In the genomic region with DNA sequence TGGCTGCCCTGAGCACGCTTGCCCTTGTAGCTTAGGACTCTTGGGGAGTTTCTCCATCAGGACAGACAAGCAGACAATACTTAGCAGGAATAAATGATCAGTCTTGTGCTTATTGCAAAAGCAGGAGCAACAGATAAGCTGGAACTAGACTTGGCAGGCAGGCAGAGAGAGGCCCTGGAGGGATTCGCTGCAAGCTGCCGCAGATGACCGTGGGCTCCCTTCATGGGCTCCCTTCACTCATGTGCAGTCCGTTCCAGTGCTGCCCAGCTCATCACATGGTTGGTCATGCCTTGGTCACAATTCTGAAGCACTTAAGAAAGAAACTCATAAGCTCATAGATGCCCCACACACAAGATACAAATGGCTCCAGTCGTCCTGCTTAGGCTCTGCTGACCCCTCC, we compare ENCODE assay signal across 35 cellular contexts. TPM values are rescaled to one million over a fixed set of nuclear protein-coding genes. Genes with fewer than 3 reads are reported as not detected.
DNase-seq lines count a peak whose midpoint lies in the region; ATAC-seq and TF ChIP-seq lines count a peak whose summit lies in the region.
"Had no signal": no experiment of that assay in that cellular context is flagged by ENCODE, and none has a peak within 500 bp of the region (broad histone marks: within the 10 kb centered on the region; RNA-seq: fewer than 3 reads in every experiment).

No MANE protein-coding gene starts in this region.

- no peak for TF ChIP-seq CTCF in HEK293 (tag by site-specific recombination; IDR thresholded peaks at IDR 0.05)
- no peak for TF ChIP-seq CTCF in fibroblast of pulmonary artery (IDR thresholded peaks at IDR 0.05; ENCODE audit: low read length, missing control alignments)

- POLR2A ChIA-PET in HEK293 (lab: Yijun Ruan, JAX) = no interaction called here

- DNase-seq in fibroblast of pulmonary artery (ENCODE audit: low read depth) (peak; percentile 68), right cardiac atrium (peak in 1 of 3 donors; percentile 74), posterior vena cava (ENCODE audit: low spot score) (peak; percentile 60), NCI-H128 (lab: John Stamatoyannopoulos, UW; ENCODE audit: unreplicated experiment) (no peak), NCI-H82 treated with DMSO at 0.1 percent for 48 hours (lab: John Stamatoyannopoulos, UW; ENCODE audit: unreplicated experiment) (no peak)
- DNase-seq: activated B cell treated with CpG ODN at 0.5 μM for 24 hours; activated CD4-positive, alpha-beta T cell treated with anti-CD3 and anti-CD28 coated beads, Interleukin-2, amount 50 U/mL, for 1 hour; activated effector memory CD4-positive, alpha-beta T cell treated with anti-CD3 and anti-CD28 coated beads, Interleukin-2, amount 50 U/mL, for 16 hours; activated T-cell treated with anti-CD3 and anti-CD28 coated beads, Interleukin-2, amount 50 U/mL, for 1 hour; anterior cingulate cortex; colonic mucosa; DMS 273 treated with DMSO at 0.1 percent for 48 hours; effector CD4-positive, alpha-beta T cell; EL; Kasumi-1; kidney; MV-4-11; NCI-H1694 treated with DMSO at 0.1 percent for 48 hours; NCI-H2171; NCI-H510A; pancreas; retina; small intestine; stimulated activated naive CD4-positive, alpha-beta T cell treated with Interleukin-2 at 50 U/mL for 16 hours; T-cell; uterus had no signal

- H3K27me3 ChIP-seq in right cardiac atrium (ENCODE audit: control insufficient read depth, insufficient read depth) = no peaks in the 10 kb centered on the region
- H3K27me3 ChIP-seq: BLaER1, colonic mucosa, pancreas, uterus had no signal

- CTCF ChIA-PET in HEK293 (lab: Yijun Ruan, JAX) = interaction anchor here (0.7 to 3.5 kb wide), 2 partner anchors 11 to 698 kb away, joined by 4 to 25 read pairs; no protein-coding TSS in a partner anchor

- no peaks in the 10 kb centered on the region for H3K4me1 ChIP-seq in HEK293 (ENCODE audit: control insufficient read depth, insufficient read depth, low read length)
- H3K4me1 ChIP-seq in right cardiac atrium (ENCODE audit: control insufficient read depth, insufficient read depth, low read length) = peaks cover 3% of the 10 kb centered on the region
- H3K4me1 ChIP-seq: colonic mucosa, uterus had no signal

- H3K4me3 ChIP-seq in HEK293 (ENCODE audit: low read depth, low read length) (no peak overlapping the region), fibroblast of pulmonary artery (replicated peaks; ENCODE audit: low read depth, low read length) (no peak overlapping the region), right cardiac atrium (ENCODE audit: low read length) (no peak overlapping the region)
- H3K4me3 ChIP-seq: BLaER1, colonic mucosa, GM12878, lung, pancreas, uterus had no signal

- H3K27ac ChIP-seq in HEK293 (ENCODE audit: extremely low read depth, low read depth, low read length) = no peak overlapping the region
- H3K27ac ChIP-seq in right cardiac atrium (ENCODE audit: low read length) = peak overlapping the region; percentile 47
- H3K27ac ChIP-seq: BLaER1, colonic mucosa, uterus had no signal

- intact Hi-C loops in right cardiac atrium (cut with DNase I) (no loop called here), posterior vena cava (cut with DNase I) (no loop called here)

- 33% methylated on average over 6 of the region's 6 CpGs for WGBS in right cardiac atrium

- ATAC-seq in right cardiac atrium (peak; percentile 59 to 69), HG03095 (IDR thresholded peaks at IDR 0.05; ENCODE audit: unreplicated experiment) (no peak)
- ATAC-seq: GM12878, HCT116, pancreas, T-cell had no signal

- no peaks in the 10 kb centered on the region for H3K9me3 ChIP-seq in HEK293 (ENCODE audit: control insufficient read depth, insufficient read depth, low read depth, low read length)
- H3K9me3 ChIP-seq in right cardiac atrium (ENCODE audit: control insufficient read depth, low read length) = no peaks in the 10 kb centered on the region
- H3K9me3 ChIP-seq: BLaER1, colonic mucosa, pancreas, uterus had no signal

- no peaks in the 10 kb centered on the region for H3K36me3 ChIP-seq in HEK293 (ENCODE audit: control insufficient read depth in 2 of 2, insufficient read depth in 1 of 2, low read length in 2 of 2)
- H3K36me3 ChIP-seq: BLaER1, colonic mucosa, pancreas, uterus had no signal

TF ChIP-seq in HEK293, 187 proteins besides CTCF, POLR2A, EP300 and RAD21:
- TF ChIP-seq SCRT2 (tag by site-specific recombination; IDR thresholded peaks at IDR 0.05) = 0 out of 2 replicates have a peak, but pooled peaks have one; percentile 11
- TF ChIP-seq ZNF670 (tag by site-specific recombination; IDR thresholded peaks at IDR 0.05; ENCODE audit: low read depth) = no peak

RNA-seq across cellular contexts. Expression of gene SLC5A10, which starts 2.4 kb away (rescaled TPM):
- total RNA-seq in right cardiac atrium (1 to 10 TPM in 2 of 4 donors, under 1 TPM in 2; 0.17 to 2.3 (median 1.3) TPM), posterior vena cava (not detected)
- polyA plus RNA-seq in right cardiac atrium = 0.61 TPM
- total RNA-seq: activated B cell treated with CpG ODN at 0.5 μM for 24 hours, pancreas, RPMI7951, temporal lobe, uterus had no signal
- polyA plus RNA-seq: neural cell had no signal

RNA-seq across cellular contexts. Expression of gene FAM83G, which starts 55.0 kb away (rescaled TPM):
- 10 to 100 TPM; 27.7 to 40.2 (median 30.3) TPM for total RNA-seq in right cardiac atrium
- polyA plus RNA-seq in right cardiac atrium = 18.7 TPM
- 10 to 100 TPM in 1 of 2 donors, 1 to 10 TPM in 1; 2.8 to 10.9 TPM for total RNA-seq in posterior vena cava
- polyA plus RNA-seq: neural cell had no signal

Comparison
In these comparisons a context has a peak if more than half of its experiments do, and no peak if none do; other contexts are left out.
1. DNase-seq: peak in fibroblast of pulmonary artery (single experiment) and posterior vena cava (single experiment); none in NCI-H128 (single experiment) and NCI-H82 treated with DMSO at 0.1 percent for 48 hours (single experiment).